ENCODE assay signal across 8 cellular contexts in the genomic region with DNA sequence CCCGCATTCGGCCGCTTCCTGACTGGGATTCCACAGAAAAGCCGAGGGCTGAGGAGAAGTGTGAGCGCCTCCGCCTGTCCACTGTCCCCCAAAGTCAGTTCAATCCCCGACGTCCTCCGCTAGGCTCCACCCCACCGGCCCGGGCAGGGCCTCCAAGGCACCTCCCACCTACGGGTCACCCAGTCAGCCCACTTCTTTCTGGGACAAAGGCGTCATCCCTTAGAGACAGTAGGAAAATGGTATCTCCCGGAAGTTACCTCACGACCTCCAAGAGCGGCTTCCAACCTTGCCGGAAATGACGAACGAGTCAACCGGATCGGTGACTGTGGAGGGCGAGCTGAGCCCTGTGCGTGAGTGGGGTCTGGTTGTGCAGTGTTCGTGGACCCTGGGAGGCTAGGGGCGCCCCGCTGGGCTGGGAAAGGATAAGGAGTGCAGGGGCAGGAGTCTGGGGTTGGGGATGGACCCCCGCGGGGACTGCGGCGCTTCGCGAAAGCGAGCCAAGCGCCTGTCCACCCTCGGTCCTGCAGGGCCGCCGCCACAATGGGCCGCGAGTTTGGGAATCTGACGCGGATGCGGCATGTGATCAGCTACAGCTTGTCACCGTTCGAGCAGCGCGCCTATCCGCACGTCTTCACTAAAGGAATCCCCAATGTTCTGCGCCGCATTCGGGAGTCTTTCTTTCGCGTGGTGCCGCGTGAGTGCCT. TPM values are rescaled to one million over a fixed set of nuclear protein-coding genes. Genes with fewer than 3 reads are reported as not detected.
A peak's percentile ranks its signal among the peaks of the same experiment; 100 is the strongest.
DNase-seq lines count a peak whose midpoint lies in the region; ATAC-seq and TF ChIP-seq lines count a peak whose summit lies in the region.

A gene with protein sequence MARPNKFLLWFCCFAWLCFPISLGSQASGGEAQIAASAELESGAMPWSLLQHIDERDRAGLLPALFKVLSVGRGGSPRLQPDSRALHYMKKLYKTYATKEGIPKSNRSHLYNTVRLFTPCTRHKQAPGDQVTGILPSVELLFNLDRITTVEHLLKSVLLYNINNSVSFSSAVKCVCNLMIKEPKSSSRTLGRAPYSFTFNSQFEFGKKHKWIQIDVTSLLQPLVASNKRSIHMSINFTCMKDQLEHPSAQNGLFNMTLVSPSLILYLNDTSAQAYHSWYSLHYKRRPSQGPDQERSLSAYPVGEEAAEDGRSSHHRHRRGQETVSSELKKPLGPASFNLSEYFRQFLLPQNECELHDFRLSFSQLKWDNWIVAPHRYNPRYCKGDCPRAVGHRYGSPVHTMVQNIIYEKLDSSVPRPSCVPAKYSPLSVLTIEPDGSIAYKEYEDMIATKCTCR (minus strand): TSS at position 128 of the 704 bp plus-strand sequence. CDS start 1,936 bp downstream, outside the sequence.
A gene (plus strand): TSS at position 301 of the 704 bp plus-strand sequence. CDS start 240 bp downstream, at position 541.

- in situ Hi-C loops in KBM-7 (cut with MboI; ENCODE audit: low pct_unique_long_range_greater_than_20kb, low sequenced_read_pairs) = no loop called here

- H3K27ac ChIP-seq in PC-9 (peak within 1 kb of the TSS; percentile 69), muscle layer of colon (ENCODE audit: low read depth, low read length) (peak within 1 kb of the TSS; percentile 88)

- peak; percentile 93 for DNase-seq in DMS79 (lab: John Stamatoyannopoulos, UW)
- DNase-seq in KBM-7 = peak; percentile 99
- DNase-seq in PC-9 = peak; percentile 96 to 97
- DNase-seq in activated T-cell treated with anti-CD3 and anti-CD28 coated beads, Interleukin-2, amount 50 U/mL, for 48 hours = peak; percentile 92
- peak; percentile 73 for DNase-seq in stimulated activated CD8-positive, alpha-beta memory T cell treated with anti-CD3 and anti-CD28 coated beads, Interleukin-7, amount 100 ng/mL, for 24 hours (ENCODE audit: low read depth)

- POLR2A ChIA-PET in PC-9 (lab: Charles Lee; ENCODE audit: unreplicated experiment) = interaction anchor here (0.6 to 1.0 kb wide), 3 partner anchors 27 to 1185 kb away, joined by 3 to 23 read pairs (median 4); no protein-coding TSS in a partner anchor

- no peaks in the 10 kb centered on the region for H3K9me2 ChIP-seq in PC-9 (ENCODE audit: insufficient read depth)

- peak within 1 kb of the TSS; percentile 79 for H3K9ac ChIP-seq in muscle layer of colon (ENCODE audit: low read length)

- intact Hi-C loops in PC-9 (cut with micrococcal nuclease; ENCODE audit: unreplicated experiment) = loop anchor here (1.0 to 10.0 kb wide), 5 partner anchors 36 to 802 kb away; a partner anchor contains a TSS

- TF ChIP-seq CTCF in PC-9 (conservative IDR thresholded peaks at IDR 0.05) = peak; percentile 36; the same call in 1 of the 2 replicates

- H3K4me1 ChIP-seq in PC-9 (replicated peaks; ENCODE audit: insufficient read depth) (peaks cover 18% of the 10 kb centered on the region), muscle layer of colon (ENCODE audit: insufficient read depth, low read length) (peaks cover 19% of the 10 kb centered on the region)

- H3K4me2 ChIP-seq in PC-9 = peak within 1 kb of the TSS; percentile 96

- peaks cover 24% of the 10 kb centered on the region; the same call in 1 of the 2 replicates for H3F3A ChIP-seq in PC-9 (ENCODE audit: insufficient read depth, low read depth)

- ATAC-seq in GM21717 (IDR thresholded peaks at IDR 0.05; ENCODE audit: unreplicated experiment) = peak; percentile 98
- peak; percentile 99 for ATAC-seq in esophagus mucosa

- peak within 1 kb of the TSS; percentile 90 for H2AFZ ChIP-seq in PC-9

- no peaks in the 10 kb centered on the region for H4K20me1 ChIP-seq in PC-9 (ENCODE audit: insufficient read depth)

- H3K36me3 ChIP-seq in PC-9 (ENCODE audit: low read depth) (peaks cover 20% of the 10 kb centered on the region; the same call in 1 of the 2 replicates), muscle layer of colon (ENCODE audit: insufficient read depth, low read length) (peaks cover 30% of the 10 kb centered on the region)

- H3K27me3 ChIP-seq in PC-9 (ENCODE audit: insufficient read depth, low read depth) = no peaks in the 10 kb centered on the region
- no peaks in the 10 kb centered on the region for H3K27me3 ChIP-seq in muscle layer of colon (ENCODE audit: control insufficient read depth in 1 of 2, insufficient read depth in 2 of 2, low read length in 2 of 2)

- H3K4me3 ChIP-seq in PC-9 = peak within 1 kb of the TSS; percentile 76
- peak within 1 kb of the TSS; percentile 93 to 95 for H3K4me3 ChIP-seq in muscle layer of colon (ENCODE audit: low read depth in 1 of 2, low read length in 2 of 2)

- H3K79me2 ChIP-seq in PC-9 (ENCODE audit: low read depth) = peaks cover 19% of the 10 kb centered on the region

- CTCF ChIA-PET in PC-9 (lab: Charles Lee) = interaction anchor here (0.6 to 1.6 kb wide), 5 partner anchors 35 to 464 kb away, joined by 3 to 5 read pairs (median 4); no protein-coding TSS in a partner anchor

- H3K9me3 ChIP-seq in PC-9 (ENCODE audit: insufficient read depth, low read depth) = no peaks in the 10 kb centered on the region
- no peaks in the 10 kb centered on the region for H3K9me3 ChIP-seq in muscle layer of colon (ENCODE audit: low read length)

- BruUV-seq in PC-9 (replicated peaks; lab: Mats Ljungman, UMichigan) = no TSS peak

RNA-seq across cellular contexts. Expression of the first gene that starts in this region (rescaled TPM):
- 0.73 and 1.4 TPM in 2 replicates for total RNA-seq in PC-9 (2021)
- 0.36 TPM for total RNA-seq in esophagus mucosa

RNA-seq across cellular contexts. Expression of the second gene that starts in this region (rescaled TPM):
- 414 and 446 TPM in 2 replicates for total RNA-seq in PC-9 (2021)
- 509 TPM for total RNA-seq in esophagus mucosa

Comparison
In these comparisons a context has a peak if more than half of its experiments do, and no peak if none do; other contexts are left out.
1. Peak in every context shown above with its lines: DNase-seq, ATAC-seq, H3K4me3 ChIP-seq and H3K27ac ChIP-seq.